13 cellular contexts compared by ENCODE assay signal in the genomic region with DNA sequence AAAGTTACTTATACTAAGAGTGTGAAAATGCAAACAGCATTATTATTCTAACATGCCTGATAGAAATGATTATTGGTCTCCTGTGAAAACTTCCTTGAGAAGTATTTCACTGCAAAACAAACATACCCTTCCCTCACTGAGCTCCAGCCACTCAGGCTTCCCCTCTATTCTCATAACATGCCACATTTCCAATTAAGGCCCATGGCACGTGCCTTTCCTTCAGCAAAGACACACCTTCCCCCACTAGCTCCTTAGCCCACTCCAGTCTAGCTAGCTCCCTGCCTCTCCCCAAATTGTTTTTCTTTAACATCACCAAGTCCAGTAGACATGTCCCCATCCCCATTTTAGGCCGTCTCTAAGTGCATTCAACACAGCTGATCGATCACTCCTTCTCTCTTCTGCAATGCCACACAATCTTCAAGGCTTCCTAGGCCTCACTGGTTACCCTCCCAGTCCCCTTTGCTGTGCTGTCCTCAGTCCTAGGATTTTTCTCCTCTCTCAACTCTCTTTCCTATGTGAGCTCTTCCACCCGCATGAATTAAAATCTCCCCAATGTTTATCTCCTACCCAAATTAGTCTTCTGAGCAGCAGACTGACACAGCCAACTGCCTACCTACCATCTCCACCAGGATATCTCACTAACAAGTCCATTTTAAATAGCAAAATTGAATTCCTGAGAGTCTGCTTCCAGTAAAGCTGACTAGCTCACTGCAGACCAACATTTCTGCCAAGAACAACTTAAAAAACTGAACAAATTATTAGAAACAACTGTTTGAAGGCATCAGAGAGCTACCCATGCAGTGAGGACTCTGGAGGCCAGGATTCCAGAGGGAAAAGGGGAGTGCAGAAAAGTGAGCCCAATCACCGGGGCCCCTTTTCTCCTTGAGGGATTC. TPM values are rescaled to one million over a fixed set of nuclear protein-coding genes. Genes with fewer than 3 reads are reported as not detected.
A peak's percentile ranks its signal among the peaks of the same experiment; 100 is the strongest.
DNase-seq lines count a peak whose midpoint lies in the region; ATAC-seq and TF ChIP-seq lines count a peak whose summit lies in the region.
"Had no signal": no experiment of that assay in that cellular context is flagged by ENCODE, and none has a peak within 500 bp of the region (broad histone marks: within the 10 kb centered on the region; RNA-seq: fewer than 3 reads in every experiment).

No MANE protein-coding gene starts in this region.

- no peak for ATAC-seq in CD4-positive, CD25-positive, alpha-beta regulatory T cell (ENCODE audit: low read depth in 2 of 2)
- ATAC-seq in right cardiac atrium (peak; percentile 38 to 42), HG03045 (IDR thresholded peaks at IDR 0.05; ENCODE audit: unreplicated experiment) (no peak), HG03280 (IDR thresholded peaks at IDR 0.05; ENCODE audit: unreplicated experiment) (no peak)

- H3K27ac ChIP-seq in CD4-positive, CD25-positive, alpha-beta regulatory T cell (ENCODE audit: insufficient read depth, low read length, poor library complexity, severe bottlenecking), result no peak overlapping the region
- H3K27ac ChIP-seq in right cardiac atrium (ENCODE audit: low read length) (peak overlapping the region; percentile 70), skin epidermis (peak overlapping the region in 20 of 21 experiments; percentile 1 to 86 (median 64))

- H3K9me3 Mint-ChIP-seq in CD4-positive, CD25-positive, alpha-beta regulatory T cell, result no peaks in the 10 kb centered on the region

- intact Hi-C loops in right cardiac atrium (cut with DNase I), result loop anchor here in 1 of 4 donors (5.0 kb wide), 1 partner anchor 98 kb away; no protein-coding TSS in a partner anchor

- no peaks in the 10 kb centered on the region for H3K36me3 Mint-ChIP-seq in CD4-positive, CD25-positive, alpha-beta regulatory T cell

- no peaks in the 10 kb centered on the region for H3K36me3 ChIP-seq in CD4-positive, CD25-positive, alpha-beta regulatory T cell (ENCODE audit: control insufficient read depth, insufficient read depth, low read length)
- H3K36me3 ChIP-seq: BE2C had no signal

- no peaks in the 10 kb centered on the region for H3K27me3 Mint-ChIP-seq in CD4-positive, CD25-positive, alpha-beta regulatory T cell

- H3K4me1 Mint-ChIP-seq in CD4-positive, CD25-positive, alpha-beta regulatory T cell, result peaks cover 23 to 56% (median 42%) of the 10 kb centered on the region in 4 donors

- DNase-seq in CD4-positive, CD25-positive, alpha-beta regulatory T cell, result no peak
- peak; percentile 71 to 83 for DNase-seq in cardiac fibroblast (ENCODE audit: low read depth in 2 of 2)
- DNase-seq in right cardiac atrium, result no peak
- no peak for DNase-seq in NCI-H748 (lab: John Stamatoyannopoulos, UW; ENCODE audit: unreplicated experiment)
- DNase-seq in NK-92 (lab: John Stamatoyannopoulos, UW; ENCODE audit: unreplicated experiment), result no peak
- DNase-seq: activated CD8-positive, alpha-beta memory T cell treated with anti-CD3 and anti-CD28 coated beads, Interleukin-2, amount 50 U/mL, for 4 hours; BE2C; NCI-H2029 treated with DMSO at 0.1 percent for 48 hours; stimulated activated CD4-positive, alpha-beta T cell treated with anti-CD3 and anti-CD28 coated beads, Interleukin-12 subunit alpha, Interleukin-12 subunit beta, amount 100 ng/mL, for 4 hours; T1000 had no signal

- 57% methylated on average over 5 of the region's 5 CpGs for WGBS in right cardiac atrium

- H3K27ac Mint-ChIP-seq in CD4-positive, CD25-positive, alpha-beta regulatory T cell, result peak overlapping the region in 2 of 3 donors; percentile 53 to 70

- H3K4me3 ChIP-seq in CD4-positive, CD25-positive, alpha-beta regulatory T cell (ENCODE audit: low read depth, low read length), result no peak overlapping the region
- H3K4me3 ChIP-seq in cardiac fibroblast (replicated peaks in 1 of 2; ENCODE audit: low read depth in 2 of 2, low read length in 2 of 2), result no peak overlapping the region
- no peak overlapping the region for H3K4me3 ChIP-seq in right cardiac atrium (ENCODE audit: low read length)
- H3K4me3 ChIP-seq in skin epidermis, result no peak overlapping the region

- no peak overlapping the region for H3K4me3 Mint-ChIP-seq in CD4-positive, CD25-positive, alpha-beta regulatory T cell

- TF ChIP-seq CTCF in cardiac fibroblast (IDR thresholded peaks at IDR 0.05; ENCODE audit: low read depth, low read length), result no peak

- no peaks in the 10 kb centered on the region for H3K27me3 ChIP-seq in CD4-positive, CD25-positive, alpha-beta regulatory T cell (ENCODE audit: control insufficient read depth, insufficient read depth, low read length)
- H3K27me3 ChIP-seq in right cardiac atrium (ENCODE audit: control insufficient read depth, insufficient read depth), result no peaks in the 10 kb centered on the region
- H3K27me3 ChIP-seq: BE2C had no signal

- no peaks in the 10 kb centered on the region for H3K9me3 ChIP-seq in CD4-positive, CD25-positive, alpha-beta regulatory T cell (ENCODE audit: control insufficient read depth in 2 of 2, low read length in 2 of 2)
- no peaks in the 10 kb centered on the region for H3K9me3 ChIP-seq in right cardiac atrium (ENCODE audit: control insufficient read depth, low read length)
- H3K9me3 ChIP-seq: BE2C had no signal

- peaks cover 29% of the 10 kb centered on the region for H3K4me1 ChIP-seq in CD4-positive, CD25-positive, alpha-beta regulatory T cell (ENCODE audit: control insufficient read depth, insufficient read depth, low read length, poor library complexity, severe bottlenecking)
- H3K4me1 ChIP-seq in right cardiac atrium (ENCODE audit: control insufficient read depth, insufficient read depth, low read length), result peaks cover 32% of the 10 kb centered on the region

RNA-seq across cellular contexts. Expression of a gene that starts 11.9 kb away (rescaled TPM):
- total RNA-seq in CD4-positive, CD25-positive, alpha-beta regulatory T cell, result 14.3 TPM
- 1 to 10 TPM; 1.4 to 4.0 (median 3.3) TPM for polyA plus RNA-seq in CD4-positive, CD25-positive, alpha-beta regulatory T cell
- 10 to 100 TPM; 27.2 to 40.2 (median 32.0) TPM for total RNA-seq in right cardiac atrium
- polyA plus RNA-seq in right cardiac atrium, result 23.5 TPM

Comparison
In these comparisons a context has a peak if more than half of its experiments do, and no peak if none do; other contexts are left out.
1. ATAC-seq: peak in right cardiac atrium (2 of 2); none in CD4-positive, CD25-positive, alpha-beta regulatory T cell (0 of 2), HG03045 (single experiment) and HG03280 (single experiment).
2. DNase-seq: peak in cardiac fibroblast (2 of 2); none in CD4-positive, CD25-positive, alpha-beta regulatory T cell (0 of 3), right cardiac atrium (0 of 3), NCI-H748 (single experiment) and NK-92 (single experiment).